9 cellular contexts compared by ENCODE assay signal in the genomic region with DNA sequence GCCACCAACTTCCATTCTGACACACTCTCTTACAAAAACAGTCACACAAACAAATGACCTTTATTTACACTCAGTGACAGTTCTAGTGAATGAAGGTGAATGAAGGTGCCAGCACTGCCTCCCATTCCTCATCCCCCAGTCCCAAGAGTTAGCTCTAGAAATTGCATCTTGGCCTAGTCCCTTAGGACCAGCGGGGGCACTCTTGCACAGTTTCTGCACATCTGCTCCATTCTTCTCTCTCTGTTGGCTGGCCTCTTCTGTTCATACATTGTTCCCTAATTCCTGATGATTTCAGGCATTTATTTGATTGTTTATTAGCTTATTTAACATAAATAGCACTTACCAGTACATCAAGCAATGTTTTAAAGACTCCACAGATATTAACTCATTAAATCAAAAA. TPM values are rescaled to one million over a fixed set of nuclear protein-coding genes. Genes with fewer than 3 reads are reported as not detected.
A peak's percentile ranks its signal among the peaks of the same experiment; 100 is the strongest.
DNase-seq lines count a peak whose midpoint lies in the region; ATAC-seq and TF ChIP-seq lines count a peak whose summit lies in the region.
"Had no signal": no experiment of that assay in that cellular context is flagged by ENCODE, and none has a peak within 500 bp of the region (broad histone marks: within the 10 kb centered on the region; RNA-seq: fewer than 3 reads in every experiment).

No MANE protein-coding gene starts in this region.

- H3K27ac ChIP-seq in left ventricle myocardium inferior (replicated peaks) (peak overlapping the region; percentile 17), temporal lobe (ENCODE audit: low read depth, low read length) (peak overlapping the region; percentile 28)

- no peaks in the 10 kb centered on the region for H3K27me3 ChIP-seq in left ventricle myocardium inferior (ENCODE audit: low read depth)

- H3K4me3 ChIP-seq in left ventricle myocardium inferior: no peak overlapping the region

- H3K9me3 ChIP-seq in left ventricle myocardium inferior (replicated peaks): no peaks in the 10 kb centered on the region

- H3K4me1 ChIP-seq in left ventricle myocardium inferior: peaks cover 98% of the 10 kb centered on the region

- TF ChIP-seq CTCF in left ventricle myocardium inferior (IDR thresholded peaks at IDR 0.05; ENCODE audit: borderline replicate concordance): peak; percentile 19

- intact Hi-C loops in left ventricle myocardium inferior (cut with micrococcal nuclease): no loop called here
- intact Hi-C loops in cardiac septum (cut with DNase I): no loop called here

- TF ChIP-seq POLR2A in erythroblast (IDR thresholded peaks at IDR 0.05; ENCODE audit: low read length): no peak

- DNase-seq in left ventricle myocardium inferior (no peak), cardiac septum (ENCODE audit: low spot score) (no peak), NCI-H2171 treated with DMSO at 0.1 percent for 48 hours (lab: John Stamatoyannopoulos, UW) (peak; percentile 49), erythroblast (lab: John Stamatoyannopoulos, UW) (peak; percentile 6 to 7), ureter (ENCODE audit: low spot score) (no peak)
- DNase-seq in activated CD4-positive, CD25-positive, alpha-beta regulatory T cell (lab: John Stamatoyannopoulos, UW): no peak
- DNase-seq: activated naive CD8-positive, alpha-beta T cell treated with anti-CD3 and anti-CD28 coated beads, Interleukin-2, amount 10 ng/mL, durations not matched to agents 7 days and 5 days had no signal

- no peaks in the 10 kb centered on the region for H3K36me3 ChIP-seq in left ventricle myocardium inferior

- ATAC-seq in GM21529 (IDR thresholded peaks at IDR 0.05; ENCODE audit: unreplicated experiment): no peak

RNA-seq across cellular contexts. Expression of a gene that starts 30.9 kb away (rescaled TPM):
- 8.6 TPM for total RNA-seq in left ventricle myocardium inferior
- 10.0 TPM for total RNA-seq in cardiac septum
- total RNA-seq in temporal lobe: 38.1 TPM
- total RNA-seq in ureter: 26.8 TPM

Comparison
In these comparisons a context has a peak if more than half of its experiments do, and no peak if none do; other contexts are left out.
1. DNase-seq: peak in NCI-H2171 treated with DMSO at 0.1 percent for 48 hours (single experiment) and erythroblast (2 of 2); none in left ventricle myocardium inferior (single experiment), cardiac septum (single experiment), activated CD4-positive, CD25-positive, alpha-beta regulatory T cell (0 of 4) and ureter (single experiment).